In the genomic region with DNA sequence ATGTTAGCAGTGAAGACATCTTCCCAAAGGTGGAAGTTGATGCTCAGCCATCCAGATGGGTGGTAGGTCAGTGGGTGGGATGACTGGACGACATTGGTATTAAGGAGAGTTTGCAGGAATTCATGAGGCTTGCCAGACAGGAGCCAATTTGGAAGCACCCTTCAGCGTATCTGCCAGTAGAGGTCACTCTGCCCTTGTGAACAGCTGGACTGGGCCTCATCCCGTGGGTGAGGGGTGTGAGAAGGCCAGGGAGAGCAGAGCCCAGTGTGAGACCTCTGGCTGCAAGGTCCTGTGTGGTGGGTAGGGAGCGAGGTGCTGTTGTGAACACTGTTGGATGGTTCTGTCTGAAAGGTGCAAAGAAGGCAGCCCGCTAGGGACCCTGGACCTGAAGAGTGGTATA, we compare ENCODE assay signal across 1 cellular context.
TF ChIP-seq lines count a peak whose summit lies in the region.

No MANE protein-coding gene starts in this region.

TF ChIP-seq in GM12878, 131 proteins besides CTCF, POLR2A, EP300 and RAD21 (continued from another document):
- TF ChIP-seq, protein P1, sequence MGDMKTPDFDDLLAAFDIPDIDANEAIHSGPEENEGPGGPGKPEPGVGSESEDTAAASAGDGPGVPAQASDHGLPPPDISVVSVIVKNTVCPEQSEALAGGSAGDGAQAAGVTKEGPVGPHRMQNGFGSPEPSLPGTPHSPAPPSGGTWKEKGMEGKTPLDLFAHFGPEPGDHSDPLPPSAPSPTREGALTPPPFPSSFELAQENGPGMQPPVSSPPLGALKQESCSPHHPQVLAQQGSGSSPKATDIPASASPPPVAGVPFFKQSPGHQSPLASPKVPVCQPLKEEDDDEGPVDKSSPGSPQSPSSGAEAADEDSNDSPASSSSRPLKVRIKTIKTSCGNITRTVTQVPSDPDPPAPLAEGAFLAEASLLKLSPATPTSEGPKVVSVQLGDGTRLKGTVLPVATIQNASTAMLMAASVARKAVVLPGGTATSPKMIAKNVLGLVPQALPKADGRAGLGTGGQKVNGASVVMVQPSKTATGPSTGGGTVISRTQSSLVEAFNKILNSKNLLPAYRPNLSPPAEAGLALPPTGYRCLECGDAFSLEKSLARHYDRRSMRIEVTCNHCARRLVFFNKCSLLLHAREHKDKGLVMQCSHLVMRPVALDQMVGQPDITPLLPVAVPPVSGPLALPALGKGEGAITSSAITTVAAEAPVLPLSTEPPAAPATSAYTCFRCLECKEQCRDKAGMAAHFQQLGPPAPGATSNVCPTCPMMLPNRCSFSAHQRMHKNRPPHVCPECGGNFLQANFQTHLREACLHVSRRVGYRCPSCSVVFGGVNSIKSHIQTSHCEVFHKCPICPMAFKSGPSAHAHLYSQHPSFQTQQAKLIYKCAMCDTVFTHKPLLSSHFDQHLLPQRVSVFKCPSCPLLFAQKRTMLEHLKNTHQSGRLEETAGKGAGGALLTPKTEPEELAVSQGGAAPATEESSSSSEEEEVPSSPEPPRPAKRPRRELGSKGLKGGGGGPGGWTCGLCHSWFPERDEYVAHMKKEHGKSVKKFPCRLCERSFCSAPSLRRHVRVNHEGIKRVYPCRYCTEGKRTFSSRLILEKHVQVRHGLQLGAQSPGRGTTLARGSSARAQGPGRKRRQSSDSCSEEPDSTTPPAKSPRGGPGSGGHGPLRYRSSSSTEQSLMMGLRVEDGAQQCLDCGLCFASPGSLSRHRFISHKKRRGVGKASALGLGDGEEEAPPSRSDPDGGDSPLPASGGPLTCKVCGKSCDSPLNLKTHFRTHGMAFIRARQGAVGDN (IDR thresholded peaks at IDR 0.05), result no peak
- TF ChIP-seq CBFB (IDR thresholded peaks at IDR 0.05; ENCODE audit: low read depth), result no peak
